Comparison of ENCODE assay signal across 1 cellular context in the genomic region with DNA sequence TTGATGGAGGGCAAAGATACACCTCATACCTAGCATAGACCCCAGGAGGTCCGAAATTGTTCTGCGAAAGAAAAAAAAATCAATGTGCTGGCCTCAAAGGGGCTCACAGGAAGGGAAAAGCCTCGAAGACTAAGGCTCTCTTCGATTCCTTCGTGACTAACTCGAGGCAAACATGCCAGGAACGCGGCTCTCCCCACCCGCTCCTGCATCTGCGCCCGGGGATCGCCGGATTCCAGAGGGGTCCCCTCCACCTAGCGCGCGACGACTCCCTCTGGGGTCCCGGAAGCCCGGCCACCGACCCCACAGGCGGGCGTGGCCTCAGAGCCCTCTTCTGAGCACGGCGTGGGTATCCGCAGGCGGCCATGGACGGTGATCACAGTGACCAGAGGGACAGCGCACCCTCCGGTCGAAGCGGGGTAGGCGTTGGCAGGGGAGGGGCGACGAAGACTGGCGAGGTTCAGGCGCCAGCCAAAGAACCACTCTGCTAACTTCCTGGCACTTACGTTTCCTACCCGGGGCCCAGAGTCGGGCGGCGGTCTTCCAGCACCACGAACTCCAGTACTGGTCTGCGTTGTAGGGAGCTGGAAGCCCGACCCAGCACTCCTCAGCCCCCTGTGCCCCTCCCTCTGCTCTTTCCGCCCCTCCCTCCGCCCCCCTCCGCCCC.
A peak's percentile ranks its signal among the peaks of the same experiment; 100 is the strongest.
TF ChIP-seq lines count a peak whose summit lies in the region.

No MANE protein-coding gene starts in this region.

TF ChIP-seq in K562, 482 proteins besides CTCF, POLR2A, EP300 and RAD21 (continued from another document and continues in another):
- no peak for TF ChIP-seq ZNF589 (CRISPR knock-in tag; IDR thresholded peaks at IDR 0.05; ENCODE audit: low read depth)
- no peak for TF ChIP-seq GATAD2A (IDR thresholded peaks at IDR 0.05)
- no peak for TF ChIP-seq NFE2 (IDR thresholded peaks at IDR 0.05; ENCODE audit: low read depth)
- no peak for TF ChIP-seq MAFF (IDR thresholded peaks at IDR 0.05; ENCODE audit: low read length)
- TF ChIP-seq PCBP2 (IDR thresholded peaks at IDR 0.05; ENCODE audit: low read depth, low read length, poor library complexity, severe bottlenecking) = no peak
- TF ChIP-seq ZNF197 (CRISPR knock-in tag; IDR thresholded peaks at IDR 0.05; ENCODE audit: low read depth) = no peak
- TF ChIP-seq, protein P1, sequence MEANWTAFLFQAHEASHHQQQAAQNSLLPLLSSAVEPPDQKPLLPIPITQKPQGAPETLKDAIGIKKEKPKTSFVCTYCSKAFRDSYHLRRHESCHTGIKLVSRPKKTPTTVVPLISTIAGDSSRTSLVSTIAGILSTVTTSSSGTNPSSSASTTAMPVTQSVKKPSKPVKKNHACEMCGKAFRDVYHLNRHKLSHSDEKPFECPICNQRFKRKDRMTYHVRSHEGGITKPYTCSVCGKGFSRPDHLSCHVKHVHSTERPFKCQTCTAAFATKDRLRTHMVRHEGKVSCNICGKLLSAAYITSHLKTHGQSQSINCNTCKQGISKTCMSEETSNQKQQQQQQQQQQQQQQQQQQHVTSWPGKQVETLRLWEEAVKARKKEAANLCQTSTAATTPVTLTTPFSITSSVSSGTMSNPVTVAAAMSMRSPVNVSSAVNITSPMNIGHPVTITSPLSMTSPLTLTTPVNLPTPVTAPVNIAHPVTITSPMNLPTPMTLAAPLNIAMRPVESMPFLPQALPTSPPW (CRISPR knock-in tag; IDR thresholded peaks at IDR 0.05) = peak; percentile 100
- TF ChIP-seq YY1 (IDR thresholded peaks at IDR 0.05; ENCODE audit: borderline replicate concordance in 1 of 3, control insufficient read depth in 1 of 3, extremely low read depth in 1 of 3, insufficient read depth in 3 of 3, insufficient read length in 1 of 3, insufficient replicate concordance in 2 of 3, low read depth in 1 of 3, low read length in 2 of 3) = peak; percentile 51 to 95 (median 86)
- TF ChIP-seq SMC3 (conservative IDR thresholded peaks at IDR 0.05; ENCODE audit: insufficient read depth, low read depth, low read length) = no peak
- TF ChIP-seq, protein P2, sequence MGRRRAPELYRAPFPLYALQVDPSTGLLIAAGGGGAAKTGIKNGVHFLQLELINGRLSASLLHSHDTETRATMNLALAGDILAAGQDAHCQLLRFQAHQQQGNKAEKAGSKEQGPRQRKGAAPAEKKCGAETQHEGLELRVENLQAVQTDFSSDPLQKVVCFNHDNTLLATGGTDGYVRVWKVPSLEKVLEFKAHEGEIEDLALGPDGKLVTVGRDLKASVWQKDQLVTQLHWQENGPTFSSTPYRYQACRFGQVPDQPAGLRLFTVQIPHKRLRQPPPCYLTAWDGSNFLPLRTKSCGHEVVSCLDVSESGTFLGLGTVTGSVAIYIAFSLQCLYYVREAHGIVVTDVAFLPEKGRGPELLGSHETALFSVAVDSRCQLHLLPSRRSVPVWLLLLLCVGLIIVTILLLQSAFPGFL (CRISPR knock-in tag; IDR thresholded peaks at IDR 0.05) = no peak
- no peak for TF ChIP-seq ZNF224 (CRISPR knock-in tag; IDR thresholded peaks at IDR 0.05)
- no peak for TF ChIP-seq NCOA6 (IDR thresholded peaks at IDR 0.05)
- no peak for TF ChIP-seq C11orf30 (IDR thresholded peaks at IDR 0.05; ENCODE audit: low read depth)
- no peak for TF ChIP-seq ELF2 (CRISPR knock-in tag; IDR thresholded peaks at IDR 0.05)
- TF ChIP-seq SNRNP70 (optimal IDR thresholded peaks at IDR 0.05; ENCODE audit: low read depth, low read length) = no peak
- TF ChIP-seq KHSRP (IDR thresholded peaks at IDR 0.05) = no peak
- TF ChIP-seq ZNF41 (CRISPR knock-in tag; conservative IDR thresholded peaks at IDR 0.05) = no peak
- TF ChIP-seq PPARD (CRISPR knock-in tag; IDR thresholded peaks at IDR 0.05) = no peak
- no peak for TF ChIP-seq IRF9 (tag; IDR thresholded peaks at IDR 0.05)
- TF ChIP-seq LCOR (CRISPR knock-in tag; IDR thresholded peaks at IDR 0.05) = peak; percentile 44; the same call in 1 of the 2 replicates
- no peak for TF ChIP-seq NFXL1 (CRISPR knock-in tag; IDR thresholded peaks at IDR 0.05)
- TF ChIP-seq CEBPB (tag; IDR thresholded peaks at IDR 0.05) = no peak
- TF ChIP-seq FOXM1 (IDR thresholded peaks at IDR 0.05; ENCODE audit: low read depth) = no peak
- TF ChIP-seq FOXM1 (CRISPR knock-in tag; IDR thresholded peaks at IDR 0.05; ENCODE audit: low read depth) = no peak
- no peak for TF ChIP-seq SNIP1 (IDR thresholded peaks at IDR 0.05; ENCODE audit: low read depth)
- peak; percentile 61 for TF ChIP-seq SP1 (CRISPR knock-in tag; IDR thresholded peaks at IDR 0.05)
- TF ChIP-seq SRSF7 (optimal IDR thresholded peaks at IDR 0.05; ENCODE audit: low read depth, low read length) = no peak
- no peak for TF ChIP-seq TBL1XR1 (IDR thresholded peaks at IDR 0.05; ENCODE audit: low read length in 2 of 2)
- no peak for TF ChIP-seq MYBL2 (IDR thresholded peaks at IDR 0.05; ENCODE audit: low read depth)
- no peak for TF ChIP-seq MYBL2 (CRISPR knock-in tag; IDR thresholded peaks at IDR 0.05; ENCODE audit: borderline replicate concordance)
- TF ChIP-seq HEY1 (CRISPR knock-in tag; IDR thresholded peaks at IDR 0.05; ENCODE audit: borderline replicate concordance) = no peak
- TF ChIP-seq BRD4 (IDR thresholded peaks at IDR 0.05) = no peak
- TF ChIP-seq ZNF79 (CRISPR knock-in tag; IDR thresholded peaks at IDR 0.05; ENCODE audit: low read depth) = no peak
- TF ChIP-seq ARID2 (IDR thresholded peaks at IDR 0.05) = 0 out of 2 replicates have a peak, but pooled peaks have one; percentile 21
- no peak for TF ChIP-seq KAT8 (IDR thresholded peaks at IDR 0.05; ENCODE audit: low read depth)
- no peak for TF ChIP-seq MAFG (tag; conservative IDR thresholded peaks at IDR 0.05)
- TF ChIP-seq SMAD1 (IDR thresholded peaks at IDR 0.05; ENCODE audit: low read depth, low read length, partially characterized antibody) = no peak
- TF ChIP-seq, protein P3, sequence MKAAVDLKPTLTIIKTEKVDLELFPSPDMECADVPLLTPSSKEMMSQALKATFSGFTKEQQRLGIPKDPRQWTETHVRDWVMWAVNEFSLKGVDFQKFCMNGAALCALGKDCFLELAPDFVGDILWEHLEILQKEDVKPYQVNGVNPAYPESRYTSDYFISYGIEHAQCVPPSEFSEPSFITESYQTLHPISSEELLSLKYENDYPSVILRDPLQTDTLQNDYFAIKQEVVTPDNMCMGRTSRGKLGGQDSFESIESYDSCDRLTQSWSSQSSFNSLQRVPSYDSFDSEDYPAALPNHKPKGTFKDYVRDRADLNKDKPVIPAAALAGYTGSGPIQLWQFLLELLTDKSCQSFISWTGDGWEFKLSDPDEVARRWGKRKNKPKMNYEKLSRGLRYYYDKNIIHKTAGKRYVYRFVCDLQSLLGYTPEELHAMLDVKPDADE (conservative IDR thresholded peaks at IDR 0.05; ENCODE audit: control insufficient read depth, low read depth, low read length) = no peak
- TF ChIP-seq ZNF3 (CRISPR knock-in tag; IDR thresholded peaks at IDR 0.05) = no peak
- no peak for TF ChIP-seq ZNF146 (CRISPR knock-in tag; IDR thresholded peaks at IDR 0.05; ENCODE audit: unreplicated experiment)
- no peak for TF ChIP-seq MCM5 (IDR thresholded peaks at IDR 0.05; ENCODE audit: low read depth)
- no peak for TF ChIP-seq FOXJ3 (CRISPR knock-in tag; IDR thresholded peaks at IDR 0.05)
- peak; percentile 65; the same call in 1 of the 2 replicates for TF ChIP-seq ZNF76 (CRISPR knock-in tag; IDR thresholded peaks at IDR 0.05; ENCODE audit: borderline replicate concordance)
- TF ChIP-seq CREB3L1 (IDR thresholded peaks at IDR 0.05; ENCODE audit: borderline replicate concordance, low read depth) = peak; percentile 43; the same call in 1 of the 2 replicates
- no peak for TF ChIP-seq STAT6 (CRISPR knock-in tag; IDR thresholded peaks at IDR 0.05)
- TF ChIP-seq HSF4 (CRISPR knock-in tag; IDR thresholded peaks at IDR 0.05; ENCODE audit: borderline replicate concordance) = no peak
- TF ChIP-seq ZNF12 (CRISPR knock-in tag; IDR thresholded peaks at IDR 0.05) = 0 out of 2 replicates have a peak, but pooled peaks have one; percentile 59
- TF ChIP-seq ZZZ3 (IDR thresholded peaks at IDR 0.05) = no peak
- TF ChIP-seq NKRF (IDR thresholded peaks at IDR 0.05; ENCODE audit: borderline replicate concordance) = peak; percentile 63; the same call in 1 of the 2 replicates
- TF ChIP-seq RCOR1 (IDR thresholded peaks at IDR 0.05; ENCODE audit: borderline replicate concordance in 1 of 2, low read depth in 2 of 2, low read length in 2 of 2) = peak in 1 of 2 experiments; percentile 10; a peak in 1 of 4 replicates
- no peak for TF ChIP-seq HNRNPUL1 (IDR thresholded peaks at IDR 0.05; ENCODE audit: low read length)
- TF ChIP-seq ATF7 (IDR thresholded peaks at IDR 0.05) = peak; percentile 20; the same call in 1 of the 2 replicates
- TF ChIP-seq ZSCAN32 (CRISPR knock-in tag; IDR thresholded peaks at IDR 0.05) = no peak
- no peak for TF ChIP-seq ZBTB43 (CRISPR knock-in tag; IDR thresholded peaks at IDR 0.05)
- no peak for TF ChIP-seq ADNP (tag; IDR thresholded peaks at IDR 0.05)
